ENCODE assay signal across 17 cellular contexts in genomic region chr2:83113953-83114352, GRCh38.
A peak's percentile ranks its signal among the peaks of the same experiment; 100 is the strongest.
DNase-seq lines count a peak whose midpoint lies in the region; ATAC-seq and TF ChIP-seq lines count a peak whose summit lies in the region.
"Had no signal": no experiment of that assay in that cellular context is flagged by ENCODE, and none has a peak within 500 bp of the region (broad histone marks: within the 10 kb centered on the region; RNA-seq: fewer than 3 reads in every experiment).

No MANE protein-coding gene starts in this region.

- H3K4me1 ChIP-seq in heart left ventricle: no peaks in the 10 kb centered on the region
- peaks cover 0 to 5% (median 0%) of the 10 kb centered on the region in 3 donors for H3K4me1 ChIP-seq in skeletal muscle tissue (ENCODE audit: control insufficient read depth in 3 of 3, insufficient read depth in 3 of 3, low read length in 3 of 3)
- H3K4me1 ChIP-seq: A549, BE2C had no signal

- H3K36me3 ChIP-seq in heart left ventricle: no peaks in the 10 kb centered on the region
- H3K36me3 ChIP-seq in skeletal muscle tissue (ENCODE audit: control insufficient read depth in 3 of 3, insufficient read depth in 3 of 3, low read length in 3 of 3): no peaks in the 10 kb centered on the region
- H3K36me3 ChIP-seq: BE2C had no signal

- H3K27me3 ChIP-seq in heart left ventricle (no peaks in the 10 kb centered on the region), skeletal muscle tissue (ENCODE audit: control insufficient read depth in 3 of 3, insufficient read depth in 3 of 3, low read length in 3 of 3) (no peaks in the 10 kb centered on the region)
- H3K27me3 ChIP-seq: BE2C had no signal

- ATAC-seq in left ventricle myocardium superior (peak; percentile 53), heart left ventricle (no peak)
- ATAC-seq: A549, GM12878 had no signal

- H3K4me3 ChIP-seq in heart left ventricle: no peak overlapping the region
- H3K4me3 ChIP-seq in epithelial cell of esophagus (ENCODE audit: low read length): no peak overlapping the region
- no peak overlapping the region for H3K4me3 ChIP-seq in skeletal muscle tissue (ENCODE audit: low read length in 3 of 3)
- H3K4me3 ChIP-seq: A549, GM12878, GM23248 had no signal

- H3K9me3 ChIP-seq in heart left ventricle (no peaks in the 10 kb centered on the region), skeletal muscle tissue (ENCODE audit: control insufficient read depth in 3 of 3, low read length in 3 of 3) (no peaks in the 10 kb centered on the region)
- H3K9me3 ChIP-seq: BE2C had no signal

- 67 to 78% (median 76%) methylated on average over 3 of the region's 3 CpGs for WGBS in heart left ventricle, 4 donors

- no peak overlapping the region for H3K9ac ChIP-seq in skeletal muscle tissue (ENCODE audit: low read depth in 1 of 3, low read length in 3 of 3)
- H3K9ac ChIP-seq: GM23248 had no signal

- no peak for TF ChIP-seq POLR2A in heart left ventricle (IDR thresholded peaks at IDR 0.05)

- no peak for TF ChIP-seq CTCF in heart left ventricle (IDR thresholded peaks at IDR 0.05)
- no peak for TF ChIP-seq CTCF in epithelial cell of esophagus (IDR thresholded peaks at IDR 0.05; ENCODE audit: insufficient read depth, low read depth, low read length, missing control alignments)

- DNase-seq in left ventricle myocardium superior (no peak), heart left ventricle (no peak), LHCN-M2 (ENCODE audit: low read depth) (peak; percentile 19), epithelial cell of esophagus (ENCODE audit: low read depth) (peak; percentile 53), activated T-cell treated with anti-CD3 and anti-CD28 coated beads for 4 hours (no peak), SHP77 (lab: John Stamatoyannopoulos, UW) (no peak)
- DNase-seq in stimulated activated CD4-positive, alpha-beta T cell treated with anti-CD3 and anti-CD28 coated beads, Interleukin-2, amount 100 ng/mL, for 48 hours: no peak
- DNase-seq: BE2C; CD4-positive, alpha-beta memory T cell; COR-L47; DMS153; GM23248; H7 had no signal

- H3K27ac ChIP-seq in heart left ventricle (no peak overlapping the region), skeletal muscle tissue (ENCODE audit: low read depth, low read length) (peak overlapping the region; percentile 12)
- H3K27ac ChIP-seq: A549, C4-2B, GM23248 had no signal

- intact Hi-C loops in left ventricle myocardium superior (cut with micrococcal nuclease): no loop called here
- intact Hi-C loops in heart left ventricle (cut with DNase I): no loop called here

Comparison
In these comparisons a context has a peak if more than half of its experiments do, and no peak if none do; other contexts are left out.
1. DNase-seq: peak in LHCN-M2 (single experiment) and epithelial cell of esophagus (single experiment); none in left ventricle myocardium superior (single experiment), heart left ventricle (0 of 5), activated T-cell treated with anti-CD3 and anti-CD28 coated beads for 4 hours (single experiment), SHP77 (0 of 2) and stimulated activated CD4-positive, alpha-beta T cell treated with anti-CD3 and anti-CD28 coated beads, Interleukin-2, amount 100 ng/mL, for 48 hours (0 of 2).